8 cellular contexts compared by ENCODE assay signal in the genomic region with DNA sequence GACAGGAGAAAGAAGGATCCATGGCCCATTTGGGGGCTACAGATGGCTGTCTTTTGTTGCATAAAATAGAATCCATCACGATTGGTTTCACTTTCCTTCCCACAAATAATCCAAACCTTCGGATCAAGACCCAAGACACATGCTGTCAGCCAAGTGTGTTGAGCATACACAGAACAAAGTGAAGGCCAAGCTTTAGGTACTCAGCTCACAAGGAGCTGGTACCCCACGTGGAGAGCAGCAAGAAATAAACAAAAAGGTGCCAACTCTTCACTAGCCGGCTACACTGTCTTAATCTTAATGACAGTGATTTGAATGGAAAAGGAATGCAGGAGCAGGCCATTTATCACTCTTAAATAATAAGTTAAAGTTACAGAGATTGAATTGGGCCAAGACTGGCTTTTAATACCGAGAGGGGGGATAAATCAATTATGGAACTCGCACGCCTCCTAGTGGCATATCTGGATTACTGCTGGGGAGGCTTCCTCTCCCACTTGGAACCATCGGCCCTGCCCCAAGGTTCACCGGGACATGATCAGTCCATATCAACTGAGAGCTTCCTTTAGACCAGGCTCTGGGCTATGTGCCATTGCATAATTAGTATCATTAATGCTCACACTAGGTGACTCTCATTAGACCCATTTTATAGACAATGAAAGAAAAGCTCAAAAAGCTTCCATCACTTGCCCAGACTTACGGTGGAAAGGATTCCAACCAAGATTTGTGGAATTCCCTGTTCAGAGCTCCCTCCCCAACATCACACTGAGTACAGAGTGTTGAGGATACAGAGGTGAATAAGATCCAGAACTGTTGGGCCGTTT.
DNase-seq lines count a peak whose midpoint lies in the region; ATAC-seq and TF ChIP-seq lines count a peak whose summit lies in the region.

No MANE protein-coding gene starts in this region.

- DNase-seq in A172 (ENCODE audit: low spot score) (peak; percentile 80), GM10266 (ENCODE audit: extremely low spot score) (peak; percentile 57), OCI-M1 (lab: John Stamatoyannopoulos, UW) (peak; percentile 72), body of pancreas (peak; percentile 60 to 64 (median 62)), iPS-NIHi7 (ENCODE audit: extremely low spot score) (peak; percentile 84)
- DNase-seq in stimulated activated CD4-positive, alpha-beta T cell treated with anti-CD3 and anti-CD28 coated beads, Interleukin-15, amount 100 ng/mL, for 48 hours (ENCODE audit: low read depth in 2 of 2) = peak; percentile 10 to 13

- H3K4me1 ChIP-seq in body of pancreas = peaks cover 19% of the 10 kb centered on the region

- TF ChIP-seq POLR2A in body of pancreas (IDR thresholded peaks at IDR 0.05) = no peak

- H3K27ac ChIP-seq in body of pancreas = no peak overlapping the region

- 22 to 27% methylated on average over 11 of the region's 11 CpGs for WGBS in body of pancreas, 2 donors

- H3K4me3 ChIP-seq in body of pancreas = no peak overlapping the region

- intact Hi-C loops in body of pancreas (cut with DNase I) = no loop called here

- ATAC-seq in HG03457 (IDR thresholded peaks at IDR 0.05; ENCODE audit: unreplicated experiment) = peak; percentile 67
- ATAC-seq in body of pancreas = peak; percentile 66
- ATAC-seq in GM18870 (IDR thresholded peaks at IDR 0.05; ENCODE audit: unreplicated experiment) = no peak

- TF ChIP-seq CTCF in GM10266 (IDR thresholded peaks at IDR 0.05; ENCODE audit: control insufficient read depth, insufficient read depth, low read depth, missing control alignments) (peak; percentile 85), body of pancreas (IDR thresholded peaks at IDR 0.05) (peak; percentile 63 to 89 (median 77))

- no peaks in the 10 kb centered on the region for H3K9me3 ChIP-seq in body of pancreas

- no peaks in the 10 kb centered on the region for H3K36me3 ChIP-seq in body of pancreas (replicated peaks in 1 of 2; ENCODE audit: insufficient read depth in 1 of 2, low read depth in 2 of 2)

- no peaks in the 10 kb centered on the region for H3K27me3 ChIP-seq in body of pancreas

Comparison
In these comparisons a context has a peak if more than half of its experiments do, and no peak if none do; other contexts are left out.
1. DNase-seq: peak in every context shown above with its lines; median percentile 84 in iPS-NIHi7; 80 in A172; 72 in OCI-M1; 62 in body of pancreas; 57 in GM10266; 12 in stimulated activated CD4-positive, alpha-beta T cell treated with anti-CD3 and anti-CD28 coated beads, Interleukin-15, amount 100 ng/mL, for 48 hours.